In the genomic region with DNA sequence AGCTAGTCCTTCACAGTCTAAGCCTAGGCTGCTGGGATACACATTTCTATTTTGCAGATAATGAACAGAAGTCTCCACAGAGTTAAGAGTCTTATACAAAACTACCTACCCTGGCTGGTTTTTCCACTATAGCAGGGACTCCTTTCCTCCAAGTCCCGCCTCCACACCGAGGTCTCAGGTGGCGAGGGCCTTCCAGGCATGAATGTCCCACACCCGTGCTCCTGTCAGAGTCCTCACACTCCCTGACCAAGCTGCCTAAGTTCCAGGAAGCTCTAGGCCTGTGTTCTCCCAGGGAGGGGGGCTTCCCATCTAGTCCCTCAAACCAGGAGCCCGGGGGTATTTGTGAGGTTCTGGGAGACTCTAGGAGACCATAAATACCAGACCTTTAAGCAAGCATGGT, we compare ENCODE assay signal across 7 cellular contexts.
DNase-seq lines count a peak whose midpoint lies in the region; ATAC-seq, FAIRE-seq and TF ChIP-seq lines count a peak whose summit lies in the region.
"Not testable (repeated sequence)": the region's sequence is repeated elsewhere in the genome, so short reads cannot be mapped to it uniquely, and the experiment has no call there.

No MANE protein-coding gene starts in this region.

- H3K4me3 Mint-ChIP-seq in WTC11; activated naive CD8-positive, alpha-beta T cell treated with anti-CD3 and anti-CD28 coated beads, Interleukin-2, amount 50 U/mL, for 24 hours: not testable (repeated sequence)

- H3K36me3 Mint-ChIP-seq in WTC11; activated naive CD8-positive, alpha-beta T cell treated with anti-CD3 and anti-CD28 coated beads, Interleukin-2, amount 50 U/mL, for 24 hours (ENCODE audit: low read depth): not testable (repeated sequence)

- not testable (repeated sequence) for FAIRE-seq in pancreas (lab: Jason Lieb, UNC)

- not testable (repeated sequence) for H3K4me2 ChIP-seq in hepatocyte

- not testable (repeated sequence) for H4K20me1 ChIP-seq in hepatocyte (ENCODE audit: insufficient read depth, poor library complexity, severe bottlenecking)

- H3K9me3 ChIP-seq in hepatocyte (ENCODE audit: low read depth); lower lobe of right lung; pancreas; stomach: not testable (repeated sequence)

- TF ChIP-seq POLR2A in stomach (IDR thresholded peaks at IDR 0.05), result not testable (repeated sequence)

- POLR2A ChIA-PET in WTC11 (lab: Charles Lee), result interaction anchor here (0.5 kb wide), 1 partner anchor 400 kb away, joined by 4 read pairs; no protein-coding TSS in a partner anchor

- not testable (repeated sequence) for H3K27me3 ChIP-seq in hepatocyte; lower lobe of right lung (ENCODE audit: low read depth); pancreas; stomach

- H3K27ac ChIP-seq in hepatocyte, lower lobe of right lung, pancreas, stomach: not testable (repeated sequence)

- H2AFZ ChIP-seq in hepatocyte, result not testable (repeated sequence)

- intact Hi-C loops in lower lobe of right lung (cut with DNase I); pancreas (cut with DNase I); stomach (cut with DNase I; ENCODE audit: low total_unique reads): not testable (repeated sequence)

- TF ChIP-seq EP300 in stomach (IDR thresholded peaks at IDR 0.05), result not testable (repeated sequence)

- not testable (repeated sequence) for H3K9me3 Mint-ChIP-seq in WTC11; activated naive CD8-positive, alpha-beta T cell treated with anti-CD3 and anti-CD28 coated beads, Interleukin-2, amount 50 U/mL, for 24 hours

- TF ChIP-seq CTCF in WTC11 (IDR thresholded peaks at IDR 0.05); hepatocyte (IDR thresholded peaks at IDR 0.05; ENCODE audit: poor library complexity); lower lobe of right lung (IDR thresholded peaks at IDR 0.05); pancreas (IDR thresholded peaks at IDR 0.05); stomach (IDR thresholded peaks at IDR 0.05): not testable (repeated sequence)

- not testable (repeated sequence) for H3K27ac Mint-ChIP-seq in WTC11; activated naive CD8-positive, alpha-beta T cell treated with anti-CD3 and anti-CD28 coated beads, Interleukin-2, amount 50 U/mL, for 24 hours

- WGBS in hepatocyte (ENCODE audit: low lambda C conversion rate, missing lambda C conversion rate), result 43% methylated on average over 5 of the region's 5 CpGs
- WGBS in pancreas, 2 donors, result 50 to 52% methylated on average over 5 of the region's 5 CpGs
- 44 to 60% (median 52%) methylated on average over 4 to 5 of the region's 5 CpGs; no CpG with 5 or more reads in 1 of the 5 donors for WGBS in stomach, 5 donors

- not testable (repeated sequence) for H3K4me1 Mint-ChIP-seq in WTC11
- peaks cover 25% of the 10 kb centered on the region for H3K4me1 Mint-ChIP-seq in activated naive CD8-positive, alpha-beta T cell treated with anti-CD3 and anti-CD28 coated beads, Interleukin-2, amount 50 U/mL, for 24 hours

- not testable (repeated sequence) for H3K4me3 ChIP-seq in hepatocyte, lower lobe of right lung, pancreas, stomach

- H3K4me1 ChIP-seq in hepatocyte (ENCODE audit: insufficient read depth), result peaks cover 13% of the 10 kb centered on the region
- not testable (repeated sequence) for H3K4me1 ChIP-seq in lower lobe of right lung, pancreas, stomach

- H3K36me3 ChIP-seq in hepatocyte (replicated peaks; ENCODE audit: insufficient read depth, low read depth); lower lobe of right lung; pancreas; stomach: not testable (repeated sequence)

- not testable (repeated sequence) for H3K9me2 ChIP-seq in hepatocyte (replicated peaks; ENCODE audit: insufficient read depth)

- H3K27me3 Mint-ChIP-seq in WTC11 (ENCODE audit: low read depth); activated naive CD8-positive, alpha-beta T cell treated with anti-CD3 and anti-CD28 coated beads, Interleukin-2, amount 50 U/mL, for 24 hours: not testable (repeated sequence)

- CTCF ChIA-PET in WTC11 (lab: Charles Lee), result not testable (repeated sequence)

- ATAC-seq in WTC11 (peak; percentile 43; the same call in 1 of the 2 replicates), lower lobe of right lung (peak; percentile 38 to 40), pancreas (peak in 3 of 4 donors; percentile 29 to 60 (median 32))
- not testable (repeated sequence) for ATAC-seq in activated naive CD8-positive, alpha-beta T cell treated with anti-CD3 and anti-CD28 coated beads, Interleukin-2, amount 50 U/mL, for 24 hours

- H3K79me2 ChIP-seq in hepatocyte, result not testable (repeated sequence)

- peak; percentile 1 for DNase-seq in HT-29 (ENCODE audit: low spot score)
- DNase-seq in WTC11 (ENCODE audit: low spot score), result peak; percentile 19
- DNase-seq in activated naive CD8-positive, alpha-beta T cell treated with anti-CD3 and anti-CD28 coated beads, Interleukin-2, amount 50 U/mL, for 24 hours, result peak; percentile 38
- DNase-seq in hepatocyte (ENCODE audit: low spot score), result peak; percentile 16
- not testable (repeated sequence) for DNase-seq in lower lobe of right lung
- DNase-seq in pancreas, result peak in 4 of 6 donors; percentile 22 to 61 (median 30)
- peak; percentile 32 for DNase-seq in stomach
